In the genomic region with DNA sequence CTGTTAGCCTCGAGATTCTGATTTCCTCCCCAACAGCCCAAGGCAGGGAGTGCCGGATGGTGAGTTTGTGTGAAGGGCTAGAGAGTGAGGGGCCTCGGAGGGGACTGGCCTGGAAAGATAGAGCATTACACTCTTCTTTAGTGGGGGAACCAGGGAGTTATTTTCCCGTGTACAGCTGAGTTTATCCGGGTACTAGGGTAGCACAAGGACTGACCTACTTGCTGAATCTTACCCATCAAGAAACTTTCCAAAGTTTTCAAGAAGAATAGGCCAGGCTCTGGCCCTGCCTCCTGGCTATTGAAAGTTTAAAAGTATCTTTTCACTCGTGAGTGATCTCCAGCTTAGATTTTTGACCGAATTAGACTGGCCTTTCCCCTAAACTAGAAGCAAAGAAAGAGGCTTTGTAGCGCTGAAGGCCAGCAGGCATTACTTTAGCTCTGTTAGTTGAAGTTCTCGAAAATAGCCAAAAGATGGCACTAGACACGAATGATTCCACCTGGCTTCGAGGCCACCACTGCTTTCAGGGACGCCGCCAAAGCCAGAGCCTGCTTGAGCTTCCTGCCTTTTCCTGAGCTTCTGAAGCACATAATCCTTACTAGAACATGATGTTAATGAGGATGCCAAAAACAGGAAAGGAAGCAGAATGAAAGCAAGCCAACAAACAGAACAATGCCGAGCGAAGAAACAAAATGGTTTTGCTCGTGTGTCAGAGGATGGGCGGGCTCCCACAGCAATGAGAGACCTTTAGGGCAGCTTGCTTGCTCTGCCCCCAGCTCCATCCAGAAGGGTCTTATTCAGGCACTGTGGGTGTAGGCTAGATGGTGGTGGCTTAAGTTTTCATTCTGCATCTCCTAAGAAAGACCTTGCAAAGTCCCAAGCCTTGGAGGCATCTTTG, we compare ENCODE assay signal across 8 cellular contexts. TPM values are rescaled to one million over a fixed set of nuclear protein-coding genes. Genes with fewer than 3 reads are reported as not detected.
DNase-seq lines count a peak whose midpoint lies in the region; ATAC-seq, FAIRE-seq and TF ChIP-seq lines count a peak whose summit lies in the region.

No MANE protein-coding gene starts in this region.

- 32% methylated on average over 17 of the region's 17 CpGs for WGBS in GM12878 (ENCODE audit: insufficient coverage, insufficient replicate concordance, low lambda C conversion rate, missing lambda C conversion rate)

- H3K4me1 ChIP-seq in GM12878 (ENCODE audit: control insufficient read depth, insufficient read depth, low read length) = no peaks in the 10 kb centered on the region

- no TSS peak for BruUV-seq in GM12878 (replicated peaks; lab: Mats Ljungman, UMichigan)

- no peaks in the 10 kb centered on the region for H3K9me3 Mint-ChIP-seq in stimulated activated naive B cell treated with anti-CD40 and anti-IgM and Interleukin-4, amounts not matched to agents 10 μg/mL and 1 μg/mL and 100 μg/mL, for 72 hours
- no peaks in the 10 kb centered on the region for H3K9me3 Mint-ChIP-seq in CD4-positive, alpha-beta T cell

- SMC1A ChIA-PET in GM12878 (lab: Charles Lee; ENCODE audit: uncharacterized antibody, unreplicated experiment) = interaction anchor here (0.5 to 1.2 kb wide), 9 partner anchors 8 to 503 kb away, joined by 3 to 4 read pairs (median 3); no protein-coding TSS in a partner anchor

- H3K27me3 Mint-ChIP-seq in stimulated activated naive B cell treated with anti-CD40 and anti-IgM and Interleukin-4, amounts not matched to agents 10 μg/mL and 1 μg/mL and 100 μg/mL, for 72 hours = no peaks in the 10 kb centered on the region
- peaks cover 10% of the 10 kb centered on the region for H3K27me3 Mint-ChIP-seq in CD4-positive, alpha-beta T cell

- peaks cover 4 to 5% of the 10 kb centered on the region in 2 donors for H3K4me1 Mint-ChIP-seq in stimulated activated naive B cell treated with anti-CD40 and anti-IgM and Interleukin-4, amounts not matched to agents 10 μg/mL and 1 μg/mL and 100 μg/mL, for 72 hours
- no peaks in the 10 kb centered on the region for H3K4me1 Mint-ChIP-seq in CD4-positive, alpha-beta T cell (ENCODE audit: low read depth)

- TF ChIP-seq POLR2A in GM12878 (IDR thresholded peaks at IDR 0.05; ENCODE audit: low read depth, low read length) = no peak

- DNase-seq in DMS79 treated with DMSO at 0.1 percent for 48 hours (lab: John Stamatoyannopoulos, UW) (peak; percentile 57), NCI-H510A (lab: John Stamatoyannopoulos, UW) (peak; percentile 50), GM12878 (ENCODE audit: low read depth, low spot score) (no peak), iPS-NIHi7 (ENCODE audit: extremely low spot score) (peak; percentile 83)
- no peak for DNase-seq in stimulated activated naive B cell treated with anti-CD40 and anti-IgM and Interleukin-4, amounts not matched to agents 10 μg/mL and 1 μg/mL and 100 μg/mL, for 72 hours
- DNase-seq in CD4-positive, alpha-beta T cell = no peak

- H3K4me2 ChIP-seq in GM12878 (ENCODE audit: control insufficient read depth, insufficient read depth) = no peak overlapping the region

- POLR2A ChIA-PET in GM12878 (lab: Charles Lee) = no interaction called here
- POLR2A ChIA-PET in CD4-positive, alpha-beta T cell (lab: Charles Lee) = no interaction called here

- TF ChIP-seq RAD21 in GM12878 (IDR thresholded peaks at IDR 0.05; ENCODE audit: insufficient read depth, low read depth, low read length) = peak; percentile 80

- ATAC-seq in GM19372 (IDR thresholded peaks at IDR 0.05; ENCODE audit: low read depth, unreplicated experiment) (peak; percentile 94), HG03571 (IDR thresholded peaks at IDR 0.05; ENCODE audit: unreplicated experiment) (peak; percentile 79), GM12878 (peak; percentile 95)
- peak; percentile 70 to 74 for ATAC-seq in stimulated activated naive B cell treated with anti-CD40 and anti-IgM and Interleukin-4, amounts not matched to agents 10 μg/mL and 1 μg/mL and 100 μg/mL, for 72 hours (replicated peaks)
- ATAC-seq in CD4-positive, alpha-beta T cell (ENCODE audit: poor library complexity) = no peak

- H3K4me3 ChIP-seq in GM12878 = no peak overlapping the region

- intact Hi-C loops in GM12878 (cut with micrococcal nuclease; ENCODE audit: unreplicated experiment) = loop anchor here (2.0 kb wide), 1 partner anchor 164 kb away; no protein-coding TSS in a partner anchor
- intact Hi-C loops in CD4-positive, alpha-beta T cell (cut with DNase I, micrococcal nuclease) = no loop called here

- in situ Hi-C loops in GM12878 (cut with MboI) = no loop called here

- no peaks in the 10 kb centered on the region for H4K20me1 ChIP-seq in GM12878 (ENCODE audit: control insufficient read depth, insufficient read depth)

- H2AFZ ChIP-seq in GM12878 (ENCODE audit: control insufficient read depth, low read depth, low read length) = no peak overlapping the region

- no peaks in the 10 kb centered on the region for H3K9me3 ChIP-seq in GM12878 (replicated peaks; ENCODE audit: control insufficient read depth, insufficient read depth, low read length)
- no peaks in the 10 kb centered on the region for H3K9me3 ChIP-seq in CD4-positive, alpha-beta T cell (ENCODE audit: control insufficient read depth, low read length)

- no peak for TF ChIP-seq EP300 in GM12878 (IDR thresholded peaks at IDR 0.05; ENCODE audit: borderline replicate concordance in 1 of 2, control insufficient read depth in 1 of 2, low read depth in 2 of 2, low read length in 2 of 2)

- peak; percentile 96 for FAIRE-seq in GM12878 (lab: Jason Lieb, UNC)

- no peak overlapping the region for H3K27ac Mint-ChIP-seq in stimulated activated naive B cell treated with anti-CD40 and anti-IgM and Interleukin-4, amounts not matched to agents 10 μg/mL and 1 μg/mL and 100 μg/mL, for 72 hours
- no peak overlapping the region for H3K27ac Mint-ChIP-seq in CD4-positive, alpha-beta T cell

- RAD21 ChIA-PET in GM12878 (lab: Charles Lee; ENCODE audit: unreplicated experiment) = interaction anchor here (0.8 to 1.6 kb wide), 9 partner anchors 20 to 716 kb away, joined by 3 to 6 read pairs (median 3); no protein-coding TSS in a partner anchor

- H3K36me3 ChIP-seq in GM12878 (ENCODE audit: control insufficient read depth in 2 of 2, insufficient read depth in 2 of 2, low read length in 1 of 2) = no peaks in the 10 kb centered on the region

- H3K27me3 ChIP-seq in GM12878 (replicated peaks in 1 of 2; ENCODE audit: control insufficient read depth in 2 of 2, insufficient read depth in 2 of 2, low read length in 1 of 2) = no peaks in the 10 kb centered on the region
- H3K27me3 ChIP-seq in CD4-positive, alpha-beta T cell (ENCODE audit: control insufficient read depth, insufficient read depth, low read length) = no peaks in the 10 kb centered on the region

- H3K36me3 Mint-ChIP-seq in stimulated activated naive B cell treated with anti-CD40 and anti-IgM and Interleukin-4, amounts not matched to agents 10 μg/mL and 1 μg/mL and 100 μg/mL, for 72 hours = no peaks in the 10 kb centered on the region
- no peaks in the 10 kb centered on the region for H3K36me3 Mint-ChIP-seq in CD4-positive, alpha-beta T cell (ENCODE audit: low read depth)

- no peak overlapping the region for H3K27ac ChIP-seq in GM12878 (ENCODE audit: control insufficient read depth, insufficient read depth)
- H3K27ac ChIP-seq in CD4-positive, alpha-beta T cell (ENCODE audit: low read depth, low read length) = no peak overlapping the region

- TF ChIP-seq CTCF in GM12878 (IDR thresholded peaks at IDR 0.05 in 2 of 3, conservative IDR thresholded peaks at IDR 0.05 in 1 of 3; ENCODE audit: control insufficient read depth in 2 of 3, extremely low read depth in 1 of 3, insufficient read depth in 1 of 3, low read depth in 3 of 3, low read length in 3 of 3) = peak; percentile 56 to 68 (median 62); a peak in 5 of 6 replicates
- no peak for TF ChIP-seq CTCF in CD4-positive, alpha-beta T cell (IDR thresholded peaks at IDR 0.05)

- H3K79me2 ChIP-seq in GM12878 (ENCODE audit: control insufficient read depth, insufficient read depth, low read length) = no peaks in the 10 kb centered on the region

- CTCF ChIA-PET in GM12878 (lab: Yijun Ruan, JAX) = interaction anchor here (0.7 to 1.7 kb wide), 24 partner anchors 9 to 558 kb away, joined by 3 to 7 read pairs (median 3); no protein-coding TSS in a partner anchor
- CTCF ChIA-PET in CD4-positive, alpha-beta T cell (lab: Charles Lee) = no interaction called here

- H3K4me3 Mint-ChIP-seq in stimulated activated naive B cell treated with anti-CD40 and anti-IgM and Interleukin-4, amounts not matched to agents 10 μg/mL and 1 μg/mL and 100 μg/mL, for 72 hours = no peak overlapping the region
- no peak overlapping the region for H3K4me3 Mint-ChIP-seq in CD4-positive, alpha-beta T cell

- H3K9ac ChIP-seq in GM12878 (ENCODE audit: control insufficient read depth, insufficient read depth, low read length) = no peak overlapping the region

TF ChIP-seq in GM12878, 131 proteins besides CTCF, POLR2A, EP300 and RAD21:
- TF ChIP-seq STAT3 (IDR thresholded peaks at IDR 0.05; ENCODE audit: low read depth, low read length) (no peak), SPI1 (IDR thresholded peaks at IDR 0.05; ENCODE audit: borderline replicate concordance, insufficient read depth, low read depth, low read length) (no peak), SMC3 (IDR thresholded peaks at IDR 0.05; ENCODE audit: borderline replicate concordance, low read length) (peak; percentile 37; the same call in 1 of the 2 replicates), EZH2 (IDR thresholded peaks at IDR 0.05; ENCODE audit: borderline replicate concordance, control insufficient read depth, low read depth, low read length) (no peak)

RNA-seq across cellular contexts. Expression of a gene that starts 55.8 kb away (rescaled TPM):
- total RNA-seq in GM12878 (2013; cell fraction: nucleolus; rRNA removed) = 26.6 and 33.4 TPM in 2 replicates
- 45.6 and 56.0 TPM in 2 replicates for total RNA-seq in GM12878 (2014; rRNA removed)
- total RNA-seq in GM12878 (2014; rRNA removed; fragmentation: Illumina TruSeq; extraction: Trizol) = 50.8 and 55.4 TPM in 2 replicates
- total RNA-seq in GM12878 (2021) = 58.3 and 61.4 TPM in 2 replicates
- 23.5 TPM for polyA plus RNA-seq in GM12878 (2011; ENCODE audit: low read depth)
- 56.9 and 76.0 TPM in 2 replicates for polyA plus RNA-seq in GM12878 (2011; rRNA removed)
- polyA plus RNA-seq in GM12878 (2011; cell fraction: cytosol; rRNA removed) = 31.8 and 39.5 TPM in 2 replicates
- 11.6 and 16.5 TPM in 2 replicates for polyA plus RNA-seq in GM12878 (2011; cell fraction: nucleus; rRNA removed)
- polyA plus RNA-seq in GM12878 (2012) = 28.1 and 34.0 TPM in 2 replicates
- 50.5 and 56.7 TPM in 2 replicates for polyA plus RNA-seq in GM12878 (2014; fragmentation: Illumina TruSeq; extraction: Trizol)
- 100 to 1,000 TPM in 1 of 2 experiments, 10 to 100 TPM in 1; 67.5 to 102 TPM for polyA plus RNA-seq in GM12878 (2014; fragmentation: Nextera tagmentation; extraction: Ambion mirVana)
- 43.2 and 55.1 TPM in 2 replicates for polyA plus RNA-seq in GM12878 (2014; rRNA removed)
- polyA plus RNA-seq in GM12878 (2016; fragmentation: Nextera tagmentation; extraction: Ambion mirVana) = 100 to 1,000 TPM in 1 of 2 experiments, 10 to 100 TPM in 1; 98.3 to 102 TPM
- polyA minus RNA-seq in GM12878 (2011; rRNA and poly(A)+ RNA removed) = 30.9 and 33.1 TPM in 2 replicates
- 16.4 and 28.1 TPM in 2 replicates for polyA minus RNA-seq in GM12878 (2011; cell fraction: cytosol; rRNA and poly(A)+ RNA removed)
- polyA minus RNA-seq in GM12878 (2011; cell fraction: nucleus; rRNA and poly(A)+ RNA removed) = 21.3 and 40.7 TPM in 2 replicates
- total RNA-seq in CD4-positive, alpha-beta T cell = 10 to 100 TPM; 49.1 to 50.9 TPM

Comparison
In these comparisons a context has a peak if more than half of its experiments do, and no peak if none do; other contexts are left out.
1. DNase-seq: peak in DMS79 treated with DMSO at 0.1 percent for 48 hours (single experiment), NCI-H510A (single experiment) and iPS-NIHi7 (single experiment); none in GM12878 (single experiment), stimulated activated naive B cell treated with anti-CD40 and anti-IgM and Interleukin-4, amounts not matched to agents 10 μg/mL and 1 μg/mL and 100 μg/mL, for 72 hours (single experiment) and CD4-positive, alpha-beta T cell (0 of 10).